ENCODE assay signal across 1 cellular context in genomic region chr7:51102828-51103227, GRCh38.
TF ChIP-seq lines count a peak whose summit lies in the region.

No MANE protein-coding gene starts in this region.

TF ChIP-seq in SK-N-SH, 30 proteins besides CTCF, POLR2A, EP300 and RAD21 (continued from another document):
- TF ChIP-seq USF2 (IDR thresholded peaks at IDR 0.05; ENCODE audit: borderline replicate concordance, low read depth, low read length) (no peak), FOXM1 (IDR thresholded peaks at IDR 0.05; ENCODE audit: low read depth) (no peak), JUND (IDR thresholded peaks at IDR 0.05) (no peak), REST (IDR thresholded peaks at IDR 0.05; ENCODE audit: low read depth, low read length) (no peak), GATA2 (CRISPR knock-in tag; IDR thresholded peaks at IDR 0.05) (no peak), POLR2AphosphoS5 (IDR thresholded peaks at IDR 0.05; ENCODE audit: low read depth, low read length) (no peak), TCF12 (IDR thresholded peaks at IDR 0.05) (no peak), GABPA (IDR thresholded peaks at IDR 0.05; ENCODE audit: low read depth) (no peak), RCOR1 (IDR thresholded peaks at IDR 0.05; ENCODE audit: low read length) (no peak)
TF ChIP-seq in SK-N-SH: peak in this region for 0.
